ENCODE assay signal across 8 cellular contexts in genomic region chr19:18915639-18916038, GRCh38. TPM values are rescaled to one million over a fixed set of nuclear protein-coding genes. Genes with fewer than 3 reads are reported as not detected.
A peak's percentile ranks its signal among the peaks of the same experiment; 100 is the strongest.
DNase-seq lines count a peak whose midpoint lies in the region; ATAC-seq and TF ChIP-seq lines count a peak whose summit lies in the region.

No MANE protein-coding gene starts in this region.

- H2BK15ac ChIP-seq in H9 (ENCODE audit: low read depth, low read length) = no peak overlapping the region

- no peaks in the 10 kb centered on the region for H3K36me3 ChIP-seq in endocrine pancreas (ENCODE audit: control insufficient read depth, insufficient read depth, low read length)

- H3K9me3 Mint-ChIP-seq in CD14-positive monocyte (peaks cover 0 to 2% (median 0%) of the 10 kb centered on the region in 7 donors), H9 (no peaks in the 10 kb centered on the region; a peak in 2 of 5 replicates), mesothelial cell of epicardium (no peaks in the 10 kb centered on the region)

- H3K4me2 ChIP-seq in H9 (ENCODE audit: insufficient read depth, insufficient read length, low read length) = no peak overlapping the region

- no peak for DNase-seq in CD14-positive monocyte (ENCODE audit: low spot score)
- peak; percentile 71 for DNase-seq in H9
- peak; percentile 73 for DNase-seq in SK-MEL-5 (ENCODE audit: low read depth, low spot score)
- peak; percentile 36 for DNase-seq in occipital lobe (lab: John Stamatoyannopoulos, UW)
- DNase-seq in mesothelial cell of epicardium (ENCODE audit: low spot score in 2 of 2, unreplicated experiment in 2 of 2) = no peak

- peaks cover 0 to 2% (median 0%) of the 10 kb centered on the region in 3 donors for H3K27me3 Mint-ChIP-seq in CD14-positive monocyte (ENCODE audit: low read depth in 3 of 3)
- no peaks in the 10 kb centered on the region; the same call in 1 of the 2 replicates for H3K27me3 Mint-ChIP-seq in H9 (ENCODE audit: low read depth)
- H3K27me3 Mint-ChIP-seq in mesothelial cell of epicardium (ENCODE audit: low read depth) = no peaks in the 10 kb centered on the region

- no peak overlapping the region for H3K4me3 ChIP-seq in endocrine pancreas (ENCODE audit: control insufficient read depth, insufficient read depth, low read length)

- H3K56ac ChIP-seq in H9 (ENCODE audit: insufficient read length, low read depth, low read length) = no peak overlapping the region

- peaks cover 13% of the 10 kb centered on the region for H3K23me2 ChIP-seq in H9 (ENCODE audit: insufficient read length, low read depth, low read length, poor library complexity, severe bottlenecking)

- no peak overlapping the region for H2AFZ ChIP-seq in H9 (ENCODE audit: low read length)

- H4K5ac ChIP-seq in H9 (ENCODE audit: insufficient read length, low read depth, low read length) = no peak overlapping the region

- H3K27ac Mint-ChIP-seq in CD14-positive monocyte (peak overlapping the region in 3 of 7 donors; percentile 46 to 80 (median 53)), H9 (peak overlapping the region in 1 of 3 experiments; percentile 82; a peak in 1 of 7 replicates), mesothelial cell of epicardium (no peak overlapping the region)

- H3T11ph ChIP-seq in H9 (ENCODE audit: low read length) = no peak overlapping the region

- H3K18ac ChIP-seq in H9 (ENCODE audit: insufficient read length, low read depth, low read length) = no peak overlapping the region

- H3K4me1 ChIP-seq in H9 (ENCODE audit: insufficient read depth, low read length) = peaks cover 5% of the 10 kb centered on the region; the same call in 1 of the 2 replicates
- H3K4me1 ChIP-seq in endocrine pancreas (ENCODE audit: control insufficient read depth, insufficient read depth, low read length) = peaks cover 6% of the 10 kb centered on the region

- H2BK12ac ChIP-seq in H9 (ENCODE audit: insufficient read length, low read depth, low read length) = no peak overlapping the region

- no CpG with 5 or more reads among the region's 5 CpGs for WGBS in H9 (ENCODE audit: extremely low coverage, insufficient read length, low lambda C conversion rate)

- no peak overlapping the region for H2BK5ac ChIP-seq in H9 (ENCODE audit: insufficient read length, low read length)

- H3K9ac ChIP-seq in H9 (ENCODE audit: extremely low read depth, insufficient read length, low read length) (no peak overlapping the region), endocrine pancreas (ENCODE audit: control insufficient read depth, insufficient read depth, low read length) (peak overlapping the region; percentile 14)

- intact Hi-C loops in CD14-positive monocyte (cut with micrococcal nuclease) = loop anchor here in 1 of 2 donors (5.0 kb wide), 2 partner anchors 393 to 1498 kb away; partner anchors contain the start of gene ELL

- H3K36me3 Mint-ChIP-seq in CD14-positive monocyte (peaks cover 24 to 68% of the 10 kb centered on the region in 2 donors), H9 (ENCODE audit: insufficient read depth in 1 of 3, low read depth in 3 of 3) (peaks cover 12 to 27% (median 25%) of the 10 kb centered on the region in 3 experiments; a peak in 6 of 7 replicates), mesothelial cell of epicardium (peaks cover 17% of the 10 kb centered on the region)

- peaks cover 7% of the 10 kb centered on the region for H3K79me1 ChIP-seq in H9 (ENCODE audit: insufficient read depth, low read depth, low read length, poor library complexity, severe bottlenecking)

- no peak overlapping the region for H3K27ac ChIP-seq in H9 (ENCODE audit: insufficient read length, low read depth, low read length)

- H3K23ac ChIP-seq in H9 (ENCODE audit: insufficient read length, low read depth, low read length) = no peak overlapping the region

- H2BK20ac ChIP-seq in H9 (ENCODE audit: low read depth, low read length, poor library complexity, severe bottlenecking) = no peak overlapping the region

- H2AK5ac ChIP-seq in H9 (ENCODE audit: insufficient read length, low read length) = no peak overlapping the region

- H4K8ac ChIP-seq in H9 (replicated peaks; ENCODE audit: insufficient read length, low read depth, low read length) = no peak overlapping the region

- H3K9me3 ChIP-seq in H9 (ENCODE audit: control insufficient read depth, low read depth, low read length) (no peaks in the 10 kb centered on the region), endocrine pancreas (ENCODE audit: control insufficient read depth, low read length) (no peaks in the 10 kb centered on the region)

- TF ChIP-seq CTCF in CD14-positive monocyte (IDR thresholded peaks at IDR 0.05) (peak; percentile 38), H9 (conservative IDR thresholded peaks at IDR 0.05) (peak; percentile 65), mesothelial cell of epicardium (IDR thresholded peaks at IDR 0.05; ENCODE audit: unreplicated experiment) (no peak)

- H3K4ac ChIP-seq in H9 (ENCODE audit: low read depth, low read length) = no peak overlapping the region

- H3K27me3 ChIP-seq in H9 (ENCODE audit: insufficient read depth, low read length) (no peaks in the 10 kb centered on the region), endocrine pancreas (ENCODE audit: control insufficient read depth, insufficient read depth, low read length) (no peaks in the 10 kb centered on the region)

- in situ Hi-C loops in SK-MEL-5 (cut with HindIII; ENCODE audit: low pct_unique_long_range_greater_than_20kb, low sequenced_read_pairs) = no loop called here

- H3K4me1 Mint-ChIP-seq in CD14-positive monocyte = peaks cover 24% of the 10 kb centered on the region
- peaks cover 0 to 19% of the 10 kb centered on the region in 2 experiments for H3K4me1 Mint-ChIP-seq in H9
- H3K4me1 Mint-ChIP-seq in mesothelial cell of epicardium = peaks cover 29% of the 10 kb centered on the region

- H4K91ac ChIP-seq in H9 (ENCODE audit: insufficient read length, low read depth, low read length) = no peak overlapping the region

- H3K14ac ChIP-seq in H9 (ENCODE audit: insufficient read depth, low read length) = no peak overlapping the region

- no peaks in the 10 kb centered on the region for H4K20me1 ChIP-seq in H9 (ENCODE audit: control insufficient read depth, insufficient read depth, insufficient read length)

- H3K4me3 Mint-ChIP-seq in CD14-positive monocyte (no peak overlapping the region), H9 (no peak overlapping the region), mesothelial cell of epicardium (no peak overlapping the region)

- peaks cover 9% of the 10 kb centered on the region; the same call in 1 of the 2 replicates for H3K79me2 ChIP-seq in H9 (ENCODE audit: insufficient read depth, low read length)

- ATAC-seq in HG02852 (IDR thresholded peaks at IDR 0.05; ENCODE audit: unreplicated experiment) = no peak
- ATAC-seq in HG02623 (IDR thresholded peaks at IDR 0.05; ENCODE audit: unreplicated experiment) = no peak

- H2BK120ac ChIP-seq in H9 (ENCODE audit: low read depth, low read length, poor library complexity, severe bottlenecking) = no peak overlapping the region

RNA-seq across cellular contexts. Expression of gene COPE, which starts 3.5 kb away (rescaled TPM):
- 100 to 1,000 TPM; 331 to 345 TPM for polyA plus RNA-seq in CD14-positive monocyte
- total RNA-seq in H9 (2021) = 185 and 198 TPM in 2 replicates
- total RNA-seq in SK-MEL-5 (2014; rRNA removed; shearing (Covaris generic)) = 228 and 253 TPM in 2 replicates
- polyA plus RNA-seq in SK-MEL-5 (2015; cell fraction: cytosol; rRNA removed) = 279 and 281 TPM in 2 replicates
- polyA plus RNA-seq in SK-MEL-5 (2015; cell fraction: nucleus; rRNA removed) = 86.2 and 97.1 TPM in 2 replicates
- 78.3 TPM for total RNA-seq in occipital lobe
- 161 to 174 TPM (median 163 TPM) in 3 replicates for total RNA-seq in mesothelial cell of epicardium

RNA-seq across cellular contexts. Expression of gene DDX49, which starts 3.9 kb away (rescaled TPM):
- 10 to 100 TPM; 24.0 to 27.5 TPM for polyA plus RNA-seq in CD14-positive monocyte
- total RNA-seq in H9 (2021) (52.3 and 52.4 TPM in 2 replicates), occipital lobe (45.7 TPM), mesothelial cell of epicardium (41.3 to 46.1 TPM (median 45.6 TPM) in 3 replicates)
- 47.2 and 51.4 TPM in 2 replicates for total RNA-seq in SK-MEL-5 (2014; rRNA removed; shearing (Covaris generic))
- 41.6 and 56.5 TPM in 2 replicates for polyA plus RNA-seq in SK-MEL-5 (2015; cell fraction: cytosol; rRNA removed)
- 42.1 and 52.1 TPM in 2 replicates for polyA plus RNA-seq in SK-MEL-5 (2015; cell fraction: nucleus; rRNA removed)

RNA-seq across cellular contexts. Expression of gene CERS1, which starts 19.7 kb away (rescaled TPM):
- polyA plus RNA-seq in CD14-positive monocyte = not detected
- 19.3 and 20.3 TPM in 2 replicates for total RNA-seq in H9 (2021)
- 10.5 and 12.0 TPM in 2 replicates for total RNA-seq in SK-MEL-5 (2014; rRNA removed; shearing (Covaris generic))
- polyA plus RNA-seq in SK-MEL-5 (2015; cell fraction: cytosol; rRNA removed) = 21.0 and 22.7 TPM in 2 replicates
- polyA plus RNA-seq in SK-MEL-5 (2015; cell fraction: nucleus; rRNA removed) = 11.9 and 18.9 TPM in 2 replicates
- 23.4 TPM for total RNA-seq in occipital lobe
- total RNA-seq in mesothelial cell of epicardium = 8.5 to 9.4 TPM (median 8.8 TPM) in 3 replicates

RNA-seq across cellular contexts. Expression of gene HOMER3, which starts 25.4 kb away (rescaled TPM):
- polyA plus RNA-seq in CD14-positive monocyte = 10 to 100 TPM; 45.1 to 49.4 TPM
- 19.6 and 20.2 TPM in 2 replicates for total RNA-seq in H9 (2021)
- 21.0 and 30.2 TPM in 2 replicates for total RNA-seq in SK-MEL-5 (2014; rRNA removed; shearing (Covaris generic))
- 30.5 and 35.5 TPM in 2 replicates for polyA plus RNA-seq in SK-MEL-5 (2015; cell fraction: cytosol; rRNA removed)
- 32.5 and 47.5 TPM in 2 replicates for polyA plus RNA-seq in SK-MEL-5 (2015; cell fraction: nucleus; rRNA removed)
- 12.8 TPM for total RNA-seq in occipital lobe
- 53.7 to 60.4 TPM (median 56.3 TPM) in 3 replicates for total RNA-seq in mesothelial cell of epicardium

Comparison
In these comparisons a context has a peak if more than half of its experiments do, and no peak if none do; other contexts are left out.
1. DNase-seq: peak in H9 (single experiment), SK-MEL-5 (single experiment) and occipital lobe (single experiment); none in CD14-positive monocyte (single experiment) and mesothelial cell of epicardium (0 of 2).